In the genomic region with DNA sequence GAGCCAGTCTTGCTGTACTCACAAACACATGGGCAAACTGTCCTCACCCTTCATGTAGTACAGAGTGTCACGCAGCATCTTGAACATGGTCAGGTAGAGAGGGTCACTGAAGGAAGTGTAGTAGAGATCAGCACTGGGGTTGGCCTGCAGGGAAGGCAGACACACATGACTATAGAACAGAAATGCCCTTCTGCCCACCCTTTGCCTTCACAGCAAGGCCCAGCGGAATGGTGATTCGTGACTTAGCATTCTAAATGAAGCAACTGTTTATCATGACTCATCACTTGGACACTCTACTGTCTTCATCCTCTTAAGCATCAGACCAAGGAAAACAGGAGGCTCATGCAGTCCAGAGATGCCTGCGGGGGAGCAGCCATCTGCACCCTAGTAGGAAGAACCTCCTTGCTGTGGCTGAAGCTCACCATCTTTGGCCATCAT, we compare ENCODE assay signal across 1 cellular context.
TF ChIP-seq lines count a peak whose summit lies in the region.

No MANE protein-coding gene starts in this region.

TF ChIP-seq in HepG2, 621 proteins besides CTCF, POLR2A, EP300 and RAD21:
- TF ChIP-seq NFE2L2 (IDR thresholded peaks at IDR 0.05; ENCODE audit: low read length) (peak; percentile 59; the same call in 1 of the 2 replicates), ZNF256 (CRISPR knock-in tag; conservative IDR thresholded peaks at IDR 0.05) (no peak), FOSL2 (CRISPR knock-in tag; IDR thresholded peaks at IDR 0.05) (peak; percentile 76), MAFF (IDR thresholded peaks at IDR 0.05; ENCODE audit: low read depth, low read length) (peak; percentile 49), E2F1 (CRISPR knock-in tag; IDR thresholded peaks at IDR 0.05) (no peak), MAFK (conservative IDR thresholded peaks at IDR 0.05 in 1 of 2, IDR thresholded peaks at IDR 0.05 in 1 of 2; ENCODE audit: low read length in 2 of 2) (peak; percentile 45 to 64; a peak in 2 of 4 replicates), MTF2 (CRISPR knock-in tag; IDR thresholded peaks at IDR 0.05; ENCODE audit: borderline replicate concordance) (no peak)
